8 cellular contexts compared by ENCODE assay signal in genomic region chr5:91556-92263, GRCh38. TPM values are rescaled to one million over a fixed set of nuclear protein-coding genes. Genes with fewer than 3 reads are reported as not detected.
DNase-seq lines count a peak whose midpoint lies in the region; ATAC-seq and TF ChIP-seq lines count a peak whose summit lies in the region.

TSS of gene PLEKHG4B (plus strand) at chr5:92168. CDS start at chr5:92232, 64 bp downstream.

- peaks cover 65 to 89% of the 10 kb centered on the region in 2 donors for H3K27me3 Mint-ChIP-seq in effector memory CD8-positive, alpha-beta T cell

- H3K9me3 Mint-ChIP-seq in effector memory CD8-positive, alpha-beta T cell = no peaks in the 10 kb centered on the region

- H3K27ac Mint-ChIP-seq in effector memory CD8-positive, alpha-beta T cell = no peak within 1 kb of the TSS

- no peak for TF ChIP-seq RAD21 in neural cell (conservative IDR thresholded peaks at IDR 0.05)

- H3K4me1 Mint-ChIP-seq in effector memory CD8-positive, alpha-beta T cell (ENCODE audit: low read depth in 2 of 2) = peaks cover 0 to 7% of the 10 kb centered on the region in 2 donors

- CTCF ChIA-PET in GM10248 (lab: Yijun Ruan, JAX) = no interaction called here

- no peak for ATAC-seq in effector memory CD8-positive, alpha-beta T cell (replicated peaks)
- ATAC-seq in HG02938 (IDR thresholded peaks at IDR 0.05; ENCODE audit: unreplicated experiment) = no peak

- H3K4me1 ChIP-seq in breast epithelium = no peaks in the 10 kb centered on the region

- intact Hi-C loops in breast epithelium (cut with DNase I; ENCODE audit: low total_unique reads) = no loop called here

- peak within 1 kb of the TSS; percentile 36 for H3K9ac ChIP-seq in neural cell (ENCODE audit: low read length)

- DNase-seq in GM10248 (ENCODE audit: extremely low spot score) (peak; percentile 31), NCI-H2081 (lab: John Stamatoyannopoulos, UW) (peak; percentile 97 to 99), breast epithelium (ENCODE audit: low spot score in 2 of 2) (peak in 1 of 2 donors; percentile 37), activated gamma-delta T cell (lab: John Stamatoyannopoulos, UW) (no peak)
- no peak for DNase-seq in effector memory CD8-positive, alpha-beta T cell
- no peak for DNase-seq in stimulated activated CD4-positive, alpha-beta T cell treated with anti-CD3 and anti-CD28 coated beads, Interleukin-2, amount 100 ng/mL, for 48 hours

- H2AFZ ChIP-seq in neural cell (ENCODE audit: low read depth, low read length) = no peak within 1 kb of the TSS

- no peak for TF ChIP-seq POLR2A in breast epithelium (IDR thresholded peaks at IDR 0.05)

- H4K20me1 ChIP-seq in neural cell (ENCODE audit: insufficient read depth) = no peaks in the 10 kb centered on the region

- H3K4me3 Mint-ChIP-seq in effector memory CD8-positive, alpha-beta T cell = peak within 1 kb of the TSS in 1 of 2 donors; percentile 57

- no peaks in the 10 kb centered on the region for H3K9me2 ChIP-seq in neural cell (ENCODE audit: insufficient read depth, low read length)

- no peak for TF ChIP-seq EP300 in neural cell (conservative IDR thresholded peaks at IDR 0.05; ENCODE audit: poor library complexity, severe bottlenecking)

- peaks cover 17% of the 10 kb centered on the region for H3K79me2 ChIP-seq in neural cell (replicated peaks; ENCODE audit: insufficient read depth, low read length)

- H3K27me3 ChIP-seq in breast epithelium (peaks cover 4 to 8% of the 10 kb centered on the region in 2 donors), neural cell (ENCODE audit: insufficient read depth, low read depth, low read length) (no peaks in the 10 kb centered on the region)

- H3K36me3 Mint-ChIP-seq in effector memory CD8-positive, alpha-beta T cell (ENCODE audit: insufficient read depth) = no peaks in the 10 kb centered on the region

- H3K27ac ChIP-seq in breast epithelium = no peak within 1 kb of the TSS
- H3K27ac ChIP-seq in neural cell (ENCODE audit: low read length) = no peak within 1 kb of the TSS

- peak within 1 kb of the TSS; percentile 73 for H3K4me2 ChIP-seq in neural cell (ENCODE audit: low read length)

- POLR2A ChIA-PET in GM10248 (lab: Yijun Ruan, JAX) = no interaction called here

- no peaks in the 10 kb centered on the region for H3F3A ChIP-seq in neural cell (ENCODE audit: insufficient read depth, low read length, poor library complexity, severe bottlenecking)

- no peaks in the 10 kb centered on the region for H3K36me3 ChIP-seq in breast epithelium
- H3K36me3 ChIP-seq in neural cell (ENCODE audit: insufficient read depth, low read length) = no peaks in the 10 kb centered on the region

- H3K4me3 ChIP-seq in breast epithelium = peak within 1 kb of the TSS; percentile 26 to 72 (median 66)
- H3K4me3 ChIP-seq in neural cell (ENCODE audit: low read length) = peak within 1 kb of the TSS; percentile 65

- H3K9me3 ChIP-seq in breast epithelium (no peaks in the 10 kb centered on the region), neural cell (ENCODE audit: low read length) (no peaks in the 10 kb centered on the region)

- TF ChIP-seq CTCF in GM10248 (IDR thresholded peaks at IDR 0.05; ENCODE audit: control extremely low read depth, extremely low read depth, low read depth, missing control alignments) (no peak), breast epithelium (IDR thresholded peaks at IDR 0.05) (no peak), neural cell (IDR thresholded peaks at IDR 0.05; ENCODE audit: poor library complexity, severe bottlenecking) (no peak)

TF ChIP-seq in neural cell, 6 proteins besides CTCF, POLR2A, EP300 and RAD21:
- TF ChIP-seq SMC3 (conservative IDR thresholded peaks at IDR 0.05; ENCODE audit: poor library complexity) (no peak), EZH2 (IDR thresholded peaks at IDR 0.05; ENCODE audit: borderline replicate concordance, insufficient read depth, low read length, poor library complexity, severe bottlenecking) (no peak), MXI1 (conservative IDR thresholded peaks at IDR 0.05; ENCODE audit: poor library complexity, severe bottlenecking) (no peak), POLR2AphosphoS5 (IDR thresholded peaks at IDR 0.05) (no peak), REST (IDR thresholded peaks at IDR 0.05; ENCODE audit: borderline replicate concordance) (no peak), TAF1 (IDR thresholded peaks at IDR 0.05; ENCODE audit: low read depth) (no peak)

RNA-seq across cellular contexts. Expression of gene PLEKHG4B, which starts in this region (rescaled TPM):
- 1 to 10 TPM in 2 of 3 donors, not detected in 1; 4.3 to 5.4 TPM for total RNA-seq in breast epithelium
- 0.32 and 0.78 TPM in 2 replicates for polyA plus RNA-seq in neural cell
- polyA minus RNA-seq in neural cell = 0.46 and 0.73 TPM in 2 replicates

Comparison
In these comparisons a context has a peak if more than half of its experiments do, and no peak if none do; other contexts are left out.
1. DNase-seq: peak in GM10248 (single experiment) and NCI-H2081 (2 of 2); none in effector memory CD8-positive, alpha-beta T cell (0 of 3), stimulated activated CD4-positive, alpha-beta T cell treated with anti-CD3 and anti-CD28 coated beads, Interleukin-2, amount 100 ng/mL, for 48 hours (0 of 2) and activated gamma-delta T cell (single experiment).